In genomic region chr10:110504111-110504735, GRCh38 we compare ENCODE assay signal across 9 cellular contexts. TPM values are rescaled to one million over a fixed set of nuclear protein-coding genes. Genes with fewer than 3 reads are reported as not detected.
A peak's percentile ranks its signal among the peaks of the same experiment; 100 is the strongest.
DNase-seq lines count a peak whose midpoint lies in the region; ATAC-seq, FAIRE-seq and TF ChIP-seq lines count a peak whose summit lies in the region.
"Had no signal": no experiment of that assay in that cellular context is flagged by ENCODE, and none has a peak within 500 bp of the region (broad histone marks: within the 10 kb centered on the region; RNA-seq: fewer than 3 reads in every experiment).

No MANE protein-coding gene starts in this region.

- H3K27me3 ChIP-seq in MG63 (no peaks in the 10 kb centered on the region), gastroesophageal sphincter (no peaks in the 10 kb centered on the region)

- TF ChIP-seq POLR2A in gastroesophageal sphincter (IDR thresholded peaks at IDR 0.05) (no peak), H54 (IDR thresholded peaks at IDR 0.05; ENCODE audit: low read depth, low read length) (no peak)

- H3K27ac ChIP-seq in gastroesophageal sphincter, result peak overlapping the region; percentile 26 to 91 (median 79)

- peak; percentile 61 for ATAC-seq in GM21619 (IDR thresholded peaks at IDR 0.05; ENCODE audit: unreplicated experiment)
- peak; percentile 54 for ATAC-seq in gastroesophageal sphincter

- DNase-seq in GM03348 (ENCODE audit: low spot score) (peak; percentile 60), MG63 (peak; percentile 72), H54 (ENCODE audit: insufficient read length, low spot score) (no peak), NCI-H82 (lab: John Stamatoyannopoulos, UW) (no peak)
- peak; percentile 41 for DNase-seq in activated T-cell treated with anti-CD3 and anti-CD28 coated beads, Interleukin-2, amount 50 U/mL, for 1 hour
- DNase-seq in stimulated activated CD4-positive, alpha-beta T cell treated with anti-CD3 and anti-CD28 coated beads, Interleukin-15, amount 100 ng/mL, for 48 hours (ENCODE audit: low read depth in 2 of 2), result peak; percentile 43 to 55

- H3K4me3 ChIP-seq in MG63 (no peak overlapping the region), gastroesophageal sphincter (no peak overlapping the region)
- H3K4me3 ChIP-seq: pancreas had no signal

- H3K36me3 ChIP-seq in MG63 (peaks cover 23% of the 10 kb centered on the region), gastroesophageal sphincter (peaks cover 0 to 21% of the 10 kb centered on the region in 2 donors)
- H3K36me3 ChIP-seq: pancreas had no signal

- WGBS in gastroesophageal sphincter (ENCODE audit: low coverage in 1 of 2), 2 donors, result 0 to 12% methylated on average over 2 to 3 of the region's 4 CpGs

- no peak for TF ChIP-seq CTCF in gastroesophageal sphincter (IDR thresholded peaks at IDR 0.05)

- peaks cover 7 to 63% (median 36%) of the 10 kb centered on the region in 3 donors for H3K4me1 ChIP-seq in gastroesophageal sphincter

- no peak for TF ChIP-seq EP300 in gastroesophageal sphincter (IDR thresholded peaks at IDR 0.05)

- no peak for FAIRE-seq in H54 (lab: Jason Lieb, UNC)
- FAIRE-seq: pancreas had no signal

- H3K9me3 ChIP-seq in MG63, result no peaks in the 10 kb centered on the region
- H3K9me3 ChIP-seq in gastroesophageal sphincter, result no peaks in the 10 kb centered on the region
- H3K9me3 ChIP-seq: pancreas had no signal

RNA-seq across cellular contexts. Expression of gene DUSP5, which starts 6.5 kb away (rescaled TPM):
- total RNA-seq in MG63 (2014; rRNA removed; shearing (Covaris generic); ENCODE audit: low replicate concordance), result 0.59 TPM in 1 of 2 replicates, not detected in the other
- 1 to 10 TPM; 2.5 to 9.8 (median 3.5) TPM for total RNA-seq in gastroesophageal sphincter

Comparison
In these comparisons a context has a peak if more than half of its experiments do, and no peak if none do; other contexts are left out.
1. DNase-seq: peak in GM03348 (single experiment), MG63 (single experiment), activated T-cell treated with anti-CD3 and anti-CD28 coated beads, Interleukin-2, amount 50 U/mL, for 1 hour (single experiment) and stimulated activated CD4-positive, alpha-beta T cell treated with anti-CD3 and anti-CD28 coated beads, Interleukin-15, amount 100 ng/mL, for 48 hours (2 of 2); none in H54 (single experiment) and NCI-H82 (single experiment).